Comparison of ENCODE assay signal across 17 cellular contexts in the genomic region with DNA sequence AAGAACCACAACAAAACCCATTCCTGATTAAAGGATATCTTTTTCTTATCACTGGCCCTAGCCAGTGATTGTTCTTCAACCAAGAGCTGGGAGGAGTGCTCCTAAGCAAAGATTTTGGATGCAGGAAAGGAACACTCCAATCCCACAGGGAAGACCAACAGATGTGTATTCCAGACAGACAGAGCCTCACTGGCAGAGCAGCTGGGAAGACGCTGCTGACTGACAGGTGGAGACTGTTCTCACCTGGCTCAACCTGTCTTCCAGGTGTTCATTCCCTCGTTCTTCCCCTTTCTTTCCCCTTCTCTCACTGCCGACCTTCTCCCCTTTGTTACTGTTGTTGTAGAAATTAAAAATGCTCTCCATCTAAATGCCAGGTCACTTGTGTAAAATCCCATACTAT.
DNase-seq lines count a peak whose midpoint lies in the region; ATAC-seq and TF ChIP-seq lines count a peak whose summit lies in the region.
"Had no signal": no experiment of that assay in that cellular context is flagged by ENCODE, and none has a peak within 500 bp of the region (broad histone marks: within the 10 kb centered on the region; RNA-seq: fewer than 3 reads in every experiment).

No MANE protein-coding gene starts in this region.

- H4K8ac ChIP-seq in H9 (replicated peaks; ENCODE audit: insufficient read length, low read depth, low read length) = no peak overlapping the region

- H3K4me3 ChIP-seq in upper lobe of right lung = no peak overlapping the region
- H3K4me3 ChIP-seq in osteoblast (ENCODE audit: insufficient read depth, low read length) = no peak overlapping the region

- no peaks in the 10 kb centered on the region for H3K23me2 ChIP-seq in H9 (ENCODE audit: insufficient read length, low read depth, low read length, poor library complexity, severe bottlenecking)

- TF ChIP-seq CTCF in H9 (conservative IDR thresholded peaks at IDR 0.05) (no peak), upper lobe of right lung (IDR thresholded peaks at IDR 0.05) (no peak), osteoblast (IDR thresholded peaks at IDR 0.05; ENCODE audit: extremely low read depth, low read depth, low read length) (no peak)

- H4K5ac ChIP-seq in H9 (ENCODE audit: insufficient read length, low read depth, low read length) = no peak overlapping the region

- H3K4me1 ChIP-seq in H9 (ENCODE audit: insufficient read depth, low read length) (no peaks in the 10 kb centered on the region), upper lobe of right lung (no peaks in the 10 kb centered on the region), osteoblast (ENCODE audit: insufficient read depth, low read length) (no peaks in the 10 kb centered on the region)
- H3K4me1 ChIP-seq: BE2C had no signal

- peaks cover 0 to 3% of the 10 kb centered on the region in 2 experiments; a peak in 2 of 5 replicates for H3K9me3 Mint-ChIP-seq in H9

- no peak overlapping the region for H4K91ac ChIP-seq in H9 (ENCODE audit: insufficient read length, low read depth, low read length)

- H2BK20ac ChIP-seq in H9 (ENCODE audit: low read depth, low read length, poor library complexity, severe bottlenecking) = no peak overlapping the region

- H3K23ac ChIP-seq in H9 (ENCODE audit: insufficient read length, low read depth, low read length) = no peak overlapping the region

- H3K4me2 ChIP-seq in H9 (ENCODE audit: insufficient read depth, insufficient read length, low read length) (no peak overlapping the region), osteoblast (ENCODE audit: insufficient read depth, low read length) (no peak overlapping the region)

- H3K9ac ChIP-seq in H9 (ENCODE audit: extremely low read depth, insufficient read length, low read length) = no peak overlapping the region

- DNase-seq in NCI-H748 (lab: John Stamatoyannopoulos, UW; ENCODE audit: unreplicated experiment) (peak; percentile 16), NCI-H748 treated with DMSO at 0.1 percent for 48 hours (lab: John Stamatoyannopoulos, UW) (no peak), H9 (peak; percentile 51), NCI-H69 (lab: John Stamatoyannopoulos, UW) (peak; percentile 12), upper lobe of right lung (no peak), osteoblast (ENCODE audit: insufficient read length, low spot score, missing footprints) (no peak), HuH-7 (ENCODE audit: low spot score) (no peak)
- DNase-seq: ACHN; BE2C; C1 segment of cervical spinal cord; CD4-positive, CD25-positive, alpha-beta regulatory T cell; CD8-positive, alpha-beta memory T cell; COR-L47; DMS79 treated with DMSO at 0.1 percent for 48 hours; GF-D8; GOT3; H7 had no signal

- H3K9me3 ChIP-seq in H9 (ENCODE audit: control insufficient read depth, low read depth, low read length) (no peaks in the 10 kb centered on the region), upper lobe of right lung (no peaks in the 10 kb centered on the region), osteoblast (ENCODE audit: low read depth, low read length) (no peaks in the 10 kb centered on the region)
- H3K9me3 ChIP-seq: BE2C had no signal

- H3K56ac ChIP-seq in H9 (ENCODE audit: insufficient read length, low read depth, low read length) = no peak overlapping the region

- WGBS in H9 (ENCODE audit: extremely low coverage, insufficient read length, low lambda C conversion rate) = no CpG with 5 or more reads among the region's 3 CpGs

- no peak for ATAC-seq in upper lobe of right lung

- H3K27ac ChIP-seq in H9 (ENCODE audit: insufficient read length, low read depth, low read length) (no peak overlapping the region), upper lobe of right lung (no peak overlapping the region), osteoblast (ENCODE audit: low read depth, low read length) (no peak overlapping the region)

- H3K27me3 ChIP-seq in H9 (ENCODE audit: insufficient read depth, low read length) = no peaks in the 10 kb centered on the region
- no peaks in the 10 kb centered on the region for H3K27me3 ChIP-seq in upper lobe of right lung
- H3K27me3 ChIP-seq in osteoblast (ENCODE audit: insufficient read depth, low read length) = no peaks in the 10 kb centered on the region
- H3K27me3 ChIP-seq: BE2C had no signal

- no peak overlapping the region for H2BK5ac ChIP-seq in H9 (ENCODE audit: insufficient read length, low read length)

- H3K36me3 ChIP-seq in upper lobe of right lung (no peaks in the 10 kb centered on the region), osteoblast (ENCODE audit: insufficient read depth, low read length) (no peaks in the 10 kb centered on the region)
- H3K36me3 ChIP-seq: BE2C had no signal

- no peaks in the 10 kb centered on the region for H3K27me3 Mint-ChIP-seq in H9 (ENCODE audit: low read depth)
- H3K27me3 Mint-ChIP-seq: CD4-positive, CD25-positive, alpha-beta regulatory T cell; CD8-positive, alpha-beta memory T cell had no signal

- H3K18ac ChIP-seq in H9 (ENCODE audit: insufficient read length, low read depth, low read length) = no peak overlapping the region

- H3K79me2 ChIP-seq in H9 (ENCODE audit: insufficient read depth, low read length) = no peaks in the 10 kb centered on the region
- no peaks in the 10 kb centered on the region for H3K79me2 ChIP-seq in osteoblast (ENCODE audit: insufficient read depth, low read length)

- no peaks in the 10 kb centered on the region for H4K20me1 ChIP-seq in H9 (ENCODE audit: control insufficient read depth, insufficient read depth, insufficient read length)
- H4K20me1 ChIP-seq in osteoblast (ENCODE audit: insufficient read depth, low read length) = no peaks in the 10 kb centered on the region

- H3K4me3 Mint-ChIP-seq in H9 = no peak overlapping the region
- H3K4me3 Mint-ChIP-seq: CD4-positive, CD25-positive, alpha-beta regulatory T cell; CD8-positive, alpha-beta memory T cell had no signal

- H3T11ph ChIP-seq in H9 (ENCODE audit: low read length) = no peak overlapping the region

- H3K79me1 ChIP-seq in H9 (ENCODE audit: insufficient read depth, low read depth, low read length, poor library complexity, severe bottlenecking) = no peaks in the 10 kb centered on the region

- no peak overlapping the region for H2AK5ac ChIP-seq in H9 (ENCODE audit: insufficient read length, low read length)

- H3K4me1 Mint-ChIP-seq in H9 = peaks cover 0 to 6% of the 10 kb centered on the region in 2 experiments; a peak in 2 of 4 replicates
- H3K4me1 Mint-ChIP-seq: CD4-positive, CD25-positive, alpha-beta regulatory T cell; CD8-positive, alpha-beta memory T cell had no signal

- H3K4ac ChIP-seq in H9 (ENCODE audit: low read depth, low read length) = no peak overlapping the region

- no peak overlapping the region for H3K27ac Mint-ChIP-seq in H9
- H3K27ac Mint-ChIP-seq: CD4-positive, CD25-positive, alpha-beta regulatory T cell; CD8-positive, alpha-beta memory T cell had no signal

- H2BK12ac ChIP-seq in H9 (ENCODE audit: insufficient read length, low read depth, low read length) = no peak overlapping the region

- H2BK15ac ChIP-seq in H9 (ENCODE audit: low read depth, low read length) = no peak overlapping the region

- H3K36me3 Mint-ChIP-seq in H9 (ENCODE audit: insufficient read depth in 1 of 3, low read depth in 3 of 3) = no peaks in the 10 kb centered on the region
- H3K36me3 Mint-ChIP-seq: CD4-positive, CD25-positive, alpha-beta regulatory T cell had no signal

- intact Hi-C loops in upper lobe of right lung (cut with DNase I) = no loop called here

- H3K14ac ChIP-seq in H9 (ENCODE audit: insufficient read depth, low read length) = no peak overlapping the region

- H2AFZ ChIP-seq in H9 (ENCODE audit: low read length) (no peak overlapping the region), osteoblast (ENCODE audit: low read length) (no peak overlapping the region)

- no peak overlapping the region for H2BK120ac ChIP-seq in H9 (ENCODE audit: low read depth, low read length, poor library complexity, severe bottlenecking)

Comparison
In these comparisons a context has a peak if more than half of its experiments do, and no peak if none do; other contexts are left out.
1. DNase-seq: peak in NCI-H748 (single experiment), H9 (single experiment) and NCI-H69 (single experiment); none in NCI-H748 treated with DMSO at 0.1 percent for 48 hours (single experiment), upper lobe of right lung (single experiment), osteoblast (single experiment) and HuH-7 (single experiment).